ENCODE assay signal across 32 cellular contexts in genomic region chr3:16609927-16610580, GRCh38. TPM values are rescaled to one million over a fixed set of nuclear protein-coding genes. Genes with fewer than 3 reads are reported as not detected.
DNase-seq lines count a peak whose midpoint lies in the region; ATAC-seq, FAIRE-seq and TF ChIP-seq lines count a peak whose summit lies in the region.
"Had no signal": no experiment of that assay in that cellular context is flagged by ENCODE, and none has a peak within 500 bp of the region (broad histone marks: within the 10 kb centered on the region; RNA-seq: fewer than 3 reads in every experiment).

No MANE protein-coding gene starts in this region.

- DNase-seq in M059J (ENCODE audit: low read depth) (peak; percentile 15), H1 (ENCODE audit: low read depth in 1 of 2, low spot score in 2 of 2) (no peak), NCI-H146 treated with DMSO at 0.1 percent for 48 hours (lab: John Stamatoyannopoulos, UW; ENCODE audit: unreplicated experiment) (no peak), NOMO-1 treated with dmso at 0.1 percent for 144 hours (lab: John Stamatoyannopoulos, UW; ENCODE audit: unreplicated experiment) (no peak), HCEC 1CT (no peak)
- no peak for DNase-seq in activated CD4-positive, CD25-positive, alpha-beta regulatory T cell (lab: John Stamatoyannopoulos, UW)
- DNase-seq: activated CD4-positive, alpha-beta memory T cell treated with anti-CD3 and anti-CD28 coated beads for 36 hours; activated CD4-positive, alpha-beta T cell treated with anti-CD3 and anti-CD28 coated beads for 1 hour; activated T-cell treated with anti-CD3 and anti-CD28 coated beads, Interleukin-2, amount 50 U/mL, for 72 hours; Calu3; CD4-positive, CD25-positive, alpha-beta regulatory T cell; DMS79 treated with DMSO at 0.1 percent for 48 hours; endodermal cell; GDM1; GOT3; heart right ventricle; MV-4-11; NCI-H1436; NCI-H226; NCI-H526 treated with DMSO at 0.1 percent for 48 hours; Peyer's patch; posterior cingulate gyrus; right lobe of liver; SHP77 treated with DMSO at 0.1 percent for 48 hours; stimulated activated CD4-positive, alpha-beta T cell treated with anti-CD3 and anti-CD28 coated beads, Interleukin-4, amount 100 ng/mL, for 24 hours; tibial artery had no signal

- CTCF ChIA-PET in H1 (lab: Charles Lee; ENCODE audit: partially characterized antibody), result interaction anchor here (0.6 to 3.3 kb wide), 6 partner anchors 9 to 803 kb away, joined by 3 to 13 read pairs (median 4); partner anchors contain the start of gene PLCL2

- H2BK15ac ChIP-seq in H1 (ENCODE audit: low read length), result no peak overlapping the region

- no peaks in the 10 kb centered on the region for H3K27me3 ChIP-seq in H1 (replicated peaks in 1 of 4; ENCODE audit: control insufficient read depth in 3 of 4, extremely low read depth in 1 of 4, insufficient read depth in 3 of 4, low read length in 3 of 4)
- H3K27me3 ChIP-seq in gastroesophageal sphincter, result no peaks in the 10 kb centered on the region
- H3K27me3 ChIP-seq: body of pancreas, heart right ventricle, Peyer's patch, right lobe of liver, tibial artery had no signal

- H3K23me2 ChIP-seq in H1 (ENCODE audit: low read depth, low read length), result no peaks in the 10 kb centered on the region

- H3K4ac ChIP-seq in H1 (replicated peaks; ENCODE audit: insufficient read length, low read depth, low read length), result no peak overlapping the region

- H3K9ac ChIP-seq in H1 (replicated peaks in 1 of 4; ENCODE audit: extremely low read depth in 1 of 4, low read depth in 3 of 4, low read length in 3 of 4), result no peak overlapping the region

- no peak for FAIRE-seq in H1 (lab: Jason Lieb, UNC)

- POLR2A ChIA-PET in H1 (lab: Charles Lee; ENCODE audit: partially characterized antibody), result no interaction called here

- H4K20me1 ChIP-seq in H1 (replicated peaks in 1 of 2; ENCODE audit: control insufficient read depth in 1 of 2, insufficient read depth in 2 of 2, low read length in 2 of 2), result no peaks in the 10 kb centered on the region

- no peaks in the 10 kb centered on the region for H3K79me2 ChIP-seq in H1 (ENCODE audit: control insufficient read depth in 1 of 2, insufficient read depth in 2 of 2, low read length in 2 of 2)

- no peak overlapping the region; the same call in 1 of the 2 replicates for H3K18ac ChIP-seq in H1 (ENCODE audit: extremely low read depth, low read length)

- H2BK120ac ChIP-seq in H1 (replicated peaks; ENCODE audit: low read depth, low read length), result no peak overlapping the region

- no peak overlapping the region for H3K4me3 ChIP-seq in H1 (ENCODE audit: extremely low read depth in 1 of 4, insufficient read depth in 2 of 4, low read depth in 3 of 4, low read length in 4 of 4)
- no peak overlapping the region for H3K4me3 ChIP-seq in gastroesophageal sphincter
- H3K4me3 ChIP-seq: body of pancreas, heart right ventricle, Peyer's patch, right lobe of liver, tibial artery had no signal

- no peak overlapping the region for H2AFZ ChIP-seq in H1 (ENCODE audit: low read length)

- TF ChIP-seq RAD21 in H1 (IDR thresholded peaks at IDR 0.05 in 1 of 2, conservative IDR thresholded peaks at IDR 0.05 in 1 of 2; ENCODE audit: low read depth in 2 of 2, low read length in 2 of 2), result no peak

- no peaks in the 10 kb centered on the region for H3K79me1 ChIP-seq in H1 (ENCODE audit: low read depth, low read length)

- no peak overlapping the region for H3K4me2 ChIP-seq in H1 (ENCODE audit: insufficient read depth in 1 of 2, low read depth in 2 of 2, low read length in 2 of 2)

- H2AK5ac ChIP-seq in H1 (ENCODE audit: low read depth, low read length), result no peak overlapping the region

- H2BK12ac ChIP-seq in H1 (ENCODE audit: low read depth, low read length), result 0 out of 2 replicates have a peak overlapping the region, but pooled peaks have one; percentile 41

- H3K36me3 ChIP-seq in H1 (ENCODE audit: control insufficient read depth in 2 of 4, insufficient read depth in 4 of 4, low read length in 3 of 4), result peaks cover 0 to 5% (median 0%) of the 10 kb centered on the region in 4 experiments; a peak in 1 of 8 replicates
- H3K36me3 ChIP-seq in gastroesophageal sphincter, result no peaks in the 10 kb centered on the region
- H3K36me3 ChIP-seq: heart right ventricle, Peyer's patch, right lobe of liver, tibial artery had no signal

- no peak overlapping the region for H2BK5ac ChIP-seq in H1 (ENCODE audit: low read depth, low read length)

- no peak overlapping the region for H4K8ac ChIP-seq in H1 (ENCODE audit: extremely low read depth, insufficient read depth, low read length)

- H3K4me1 ChIP-seq in H1 (replicated peaks in 1 of 4; ENCODE audit: control insufficient read depth in 3 of 4, insufficient read depth in 4 of 4, low read length in 3 of 4) (peaks cover 0 to 5% (median 2%) of the 10 kb centered on the region in 4 experiments; a peak in 2 of 7 replicates), gastroesophageal sphincter (peaks cover 0 to 8% (median 0%) of the 10 kb centered on the region in 3 donors)
- H3K4me1 ChIP-seq: heart right ventricle, Peyer's patch, tibial artery had no signal

- H3K27ac ChIP-seq in H1 (ENCODE audit: low read depth, low read length) (no peak overlapping the region), gastroesophageal sphincter (no peak overlapping the region)
- H3K27ac ChIP-seq: body of pancreas, heart right ventricle, Peyer's patch, right lobe of liver, tibial artery had no signal

- H2BK20ac ChIP-seq in H1 (ENCODE audit: low read length), result no peak overlapping the region

- ATAC-seq in gastroesophageal sphincter, result peak; percentile 70
- ATAC-seq: activated T-cell treated with anti-CD3 and anti-CD28 coated beads, Interleukin-2, amount 50 U/mL, for 72 hours; body of pancreas; heart right ventricle; right lobe of liver had no signal

- peak overlapping the region; percentile 67 for H4K91ac ChIP-seq in H1 (replicated peaks; ENCODE audit: insufficient read length, low read length)

- TF ChIP-seq CTCF in H1 (IDR thresholded peaks at IDR 0.05; ENCODE audit: control extremely low read depth in 1 of 3, insufficient read depth in 1 of 3, low read depth in 1 of 3, low read length in 3 of 3) (no peak), gastroesophageal sphincter (IDR thresholded peaks at IDR 0.05) (no peak)

- no peak for TF ChIP-seq EP300 in H1 (IDR thresholded peaks at IDR 0.05; ENCODE audit: borderline replicate concordance in 1 of 2, low read depth in 2 of 2, low read length in 2 of 2)
- no peak for TF ChIP-seq EP300 in gastroesophageal sphincter (IDR thresholded peaks at IDR 0.05)

- TF ChIP-seq POLR2A in H1 (IDR thresholded peaks at IDR 0.05; ENCODE audit: control extremely low read depth in 1 of 2, low read depth in 2 of 2, low read length in 2 of 2), result no peak
- no peak for TF ChIP-seq POLR2A in gastroesophageal sphincter (IDR thresholded peaks at IDR 0.05)

- no peak overlapping the region for H3K23ac ChIP-seq in H1 (ENCODE audit: insufficient read length)

- H3K9me3 ChIP-seq in H1 (ENCODE audit: insufficient read depth in 2 of 2, low read depth in 1 of 2, low read length in 1 of 2) (peaks cover 0 to 5% of the 10 kb centered on the region in 2 experiments; a peak in 1 of 4 replicates), gastroesophageal sphincter (no peaks in the 10 kb centered on the region)
- H3K9me3 ChIP-seq: body of pancreas, Peyer's patch, right lobe of liver, tibial artery had no signal

- H4K5ac ChIP-seq in H1 (ENCODE audit: insufficient read length, low read depth, low read length), result no peak overlapping the region

- 84% methylated on average over 2 of the region's 2 CpGs; no CpG with 5 or more reads in 1 of the 2 experiments for WGBS in H1 (ENCODE audit: extremely low coverage in 1 of 2, insufficient coverage in 1 of 2, insufficient read length in 1 of 2, insufficient replicate concordance in 2 of 2, low coverage in 1 of 2, low lambda C conversion rate in 2 of 2, missing lambda C conversion rate in 1 of 2), 2 experiments
- WGBS in gastroesophageal sphincter (ENCODE audit: low coverage in 1 of 2), 2 donors, result 26 to 38% methylated on average over 1 to 2 of the region's 2 CpGs

- no peak overlapping the region for H3K56ac ChIP-seq in H1 (replicated peaks; ENCODE audit: insufficient read length, low read depth, low read length)

- no peak overlapping the region for H3K14ac ChIP-seq in H1 (ENCODE audit: insufficient read length)

TF ChIP-seq in H1, 55 proteins besides CTCF, POLR2A, EP300 and RAD21 (continues in another document):
- no peak for TF ChIP-seq SP2 (IDR thresholded peaks at IDR 0.05; ENCODE audit: low read length)
- TF ChIP-seq CBX5 (IDR thresholded peaks at IDR 0.05; ENCODE audit: low read depth, low read length), result no peak
- no peak for TF ChIP-seq NRF1 (IDR thresholded peaks at IDR 0.05; ENCODE audit: low read depth, low read length)
- no peak for TF ChIP-seq ASH2L (IDR thresholded peaks at IDR 0.05; ENCODE audit: low read length)
- TF ChIP-seq USF2 (IDR thresholded peaks at IDR 0.05; ENCODE audit: low read length), result no peak
- TF ChIP-seq SIX5 (IDR thresholded peaks at IDR 0.05; ENCODE audit: low read depth, low read length), result no peak
- TF ChIP-seq SIN3A (conservative IDR thresholded peaks at IDR 0.05 in 1 of 2, IDR thresholded peaks at IDR 0.05 in 1 of 2; ENCODE audit: low read depth in 1 of 2, low read length in 2 of 2), result no peak
- TF ChIP-seq YY1 (IDR thresholded peaks at IDR 0.05; ENCODE audit: low read depth, low read length), result no peak
- TF ChIP-seq POU5F1 (IDR thresholded peaks at IDR 0.05; ENCODE audit: low read depth, low read length), result no peak
- TF ChIP-seq JUND (IDR thresholded peaks at IDR 0.05; ENCODE audit: low read length), result no peak
- no peak for TF ChIP-seq RBBP5 (IDR thresholded peaks at IDR 0.05; ENCODE audit: borderline replicate concordance, low read depth, low read length)
- no peak for TF ChIP-seq EGR1 (IDR thresholded peaks at IDR 0.05; ENCODE audit: borderline replicate concordance, low read depth, low read length)

RNA-seq across cellular contexts. Expression of gene DAZL, which starts 4.8 kb away (rescaled TPM):
- total RNA-seq in M059J (2014; rRNA removed; shearing (Covaris generic)), result not detected in 2 replicates
- 2.3 and 3.4 TPM in 2 replicates for total RNA-seq in H1 (2021; fragmentation: NEBNext Ultra II Directional; extraction: Animal tissue kit (Norgen Biotek cat#: 25700))
- polyA plus RNA-seq in H1 (2011; rRNA removed), result 1.7 and 5.9 TPM in 2 replicates
- 3.1 TPM for polyA plus RNA-seq in H1 (2011; cell fraction: cytosol; rRNA removed)
- polyA plus RNA-seq in H1 (2011; cell fraction: nucleus; rRNA removed), result 3.0 TPM
- polyA plus RNA-seq in H1 (2012, experiment 1 of 2), result 3.9 to 8.2 TPM (median 5.4 TPM) in 4 replicates
- polyA plus RNA-seq in H1 (2012, experiment 2 of 2), result 0.31 TPM
- polyA plus RNA-seq in H1 (2013, experiment 1 of 2), result 1.2 TPM
- 1.6 TPM for polyA plus RNA-seq in H1 (2013, experiment 2 of 2)
- polyA minus RNA-seq in H1 (2011; rRNA and poly(A)+ RNA removed), result 5.1 and 9.7 TPM in 2 replicates
- 3.3 TPM for polyA minus RNA-seq in H1 (2011; cell fraction: cytosol; rRNA and poly(A)+ RNA removed)
- polyA minus RNA-seq in H1 (2011; cell fraction: nucleus; rRNA and poly(A)+ RNA removed), result 6.1 TPM
- total RNA-seq in gastroesophageal sphincter, result not detected
- total RNA-seq: activated CD4-positive, alpha-beta memory T cell treated with anti-CD3 and anti-CD28 coated beads for 36 hours; activated T-cell treated with anti-CD3 and anti-CD28 coated beads, Interleukin-2, amount 50 U/mL, for 72 hours; body of pancreas; Calu3; CD4-positive, CD25-positive, alpha-beta regulatory T cell; endodermal cell; fibroblast of lung; heart right ventricle; kidney epithelial cell; mesothelial cell of epicardium; Peyer's patch; right lobe of liver had no signal
- polyA plus RNA-seq: adipose tissue; CD4-positive, CD25-positive, alpha-beta regulatory T cell; heart right ventricle had no signal
